In the genomic region with DNA sequence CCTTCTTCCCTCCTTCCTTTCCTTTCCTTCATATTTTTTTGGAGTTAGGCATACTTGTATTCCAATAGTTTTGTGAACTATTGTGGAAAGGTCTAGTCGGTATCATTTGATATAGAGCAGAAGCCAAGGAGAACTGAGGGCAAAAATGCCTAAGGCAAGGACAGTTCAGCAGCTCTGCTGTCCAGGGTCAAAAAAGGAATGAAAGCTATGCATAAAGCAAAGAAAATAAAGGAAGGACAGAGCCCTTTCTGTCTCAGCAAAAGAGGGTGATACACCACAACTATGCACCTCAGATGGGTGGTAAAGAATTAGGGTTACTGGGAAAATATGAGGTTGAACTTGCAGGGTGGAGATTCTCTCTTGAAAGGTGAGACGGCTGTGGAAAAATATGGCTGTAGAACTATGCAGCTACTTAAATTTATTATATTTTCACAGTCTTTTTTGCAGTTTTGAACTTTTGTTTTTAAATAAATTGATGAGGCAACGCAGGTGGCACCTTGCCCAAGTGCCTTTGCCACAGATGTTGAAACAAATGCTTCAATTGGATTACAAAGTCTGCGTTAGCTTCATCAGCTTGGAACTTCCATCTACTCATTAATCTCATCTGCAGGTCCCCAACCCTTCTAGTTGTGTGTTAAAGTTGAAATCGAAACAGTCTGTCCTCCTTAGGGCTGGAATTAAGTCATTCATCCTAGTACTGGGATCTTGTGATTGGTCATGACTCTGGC, we compare ENCODE assay signal across 18 cellular contexts. TPM values are rescaled to one million over a fixed set of nuclear protein-coding genes. Genes with fewer than 3 reads are reported as not detected.
DNase-seq lines count a peak whose midpoint lies in the region; ATAC-seq and TF ChIP-seq lines count a peak whose summit lies in the region.
"Had no signal": no experiment of that assay in that cellular context is flagged by ENCODE, and none has a peak within 500 bp of the region (broad histone marks: within the 10 kb centered on the region; RNA-seq: fewer than 3 reads in every experiment).

No MANE protein-coding gene starts in this region.

- no peak overlapping the region for H3K9ac ChIP-seq in colonic mucosa (ENCODE audit: low read depth in 2 of 2, low read length in 2 of 2)

- H3K27me3 Mint-ChIP-seq in activated CD4-positive, alpha-beta memory T cell treated with anti-CD3 and anti-CD28 coated beads for 36 hours, result peaks cover 3% of the 10 kb centered on the region

- intact Hi-C loops in Right ventricle myocardium superior (cut with DNase I) (no loop called here), colonic mucosa (cut with DNase I) (no loop called here)
- intact Hi-C loops in activated CD4-positive, alpha-beta memory T cell treated with anti-CD3 and anti-CD28 coated beads for 36 hours (cut with micrococcal nuclease), result no loop called here

- CTCF ChIA-PET in activated CD4-positive, alpha-beta memory T cell treated with anti-CD3 and anti-CD28 coated beads for 36 hours (lab: Charles Lee), result no interaction called here

- POLR2A ChIA-PET in activated CD4-positive, alpha-beta memory T cell treated with anti-CD3 and anti-CD28 coated beads for 36 hours (lab: Charles Lee), result no interaction called here

- TF ChIP-seq CTCF in right atrium auricular region (IDR thresholded peaks at IDR 0.05) (no peak), colonic mucosa (IDR thresholded peaks at IDR 0.05) (no peak)

- H3K4me3 ChIP-seq in right atrium auricular region, result no peak overlapping the region
- no peak overlapping the region for H3K4me3 ChIP-seq in colonic mucosa
- H3K4me3 ChIP-seq: GM23338 had no signal

- H3K36me3 ChIP-seq in right atrium auricular region (no peaks in the 10 kb centered on the region), colonic mucosa (no peaks in the 10 kb centered on the region)

- H3K9me3 ChIP-seq in right atrium auricular region (no peaks in the 10 kb centered on the region), colonic mucosa (no peaks in the 10 kb centered on the region)

- H3K4me1 ChIP-seq in right atrium auricular region (no peaks in the 10 kb centered on the region), colonic mucosa (no peaks in the 10 kb centered on the region)

- H3K4me3 Mint-ChIP-seq in activated CD4-positive, alpha-beta memory T cell treated with anti-CD3 and anti-CD28 coated beads for 36 hours, result no peak overlapping the region
- H3K4me3 Mint-ChIP-seq: GM23338 had no signal

- DNase-seq in Right ventricle myocardium superior (peak; percentile 37), right atrium auricular region (ENCODE audit: low spot score) (no peak), NCI-H82 treated with DMSO at 0.1 percent for 48 hours (lab: John Stamatoyannopoulos, UW; ENCODE audit: unreplicated experiment) (peak; percentile 61), fibroblast of peridontal ligament (ENCODE audit: extremely low read depth) (peak; percentile 48), colonic mucosa (no peak)
- DNase-seq in activated CD4-positive, alpha-beta memory T cell treated with anti-CD3 and anti-CD28 coated beads for 36 hours, result no peak
- DNase-seq: 8988T, C1 segment of cervical spinal cord, DMS 273 treated with DMSO at 0.1 percent for 48 hours, KG1, NCI-H1092, NCI-H146, NCI-H2081, NCI-H510A treated with DMSO at 0.1 percent for 48 hours had no signal

- no peak overlapping the region for H3K27ac Mint-ChIP-seq in activated CD4-positive, alpha-beta memory T cell treated with anti-CD3 and anti-CD28 coated beads for 36 hours

- H3K9me3 Mint-ChIP-seq in activated CD4-positive, alpha-beta memory T cell treated with anti-CD3 and anti-CD28 coated beads for 36 hours, result peaks cover 2% of the 10 kb centered on the region

- H3K4me1 Mint-ChIP-seq in activated CD4-positive, alpha-beta memory T cell treated with anti-CD3 and anti-CD28 coated beads for 36 hours (ENCODE audit: low read depth), result no peaks in the 10 kb centered on the region

- no peak overlapping the region for H3K27ac ChIP-seq in right atrium auricular region
- H3K27ac ChIP-seq in colonic mucosa, result no peak overlapping the region

- ATAC-seq in Right ventricle myocardium superior (ENCODE audit: poor library complexity) (no peak), GM18870 (IDR thresholded peaks at IDR 0.05; ENCODE audit: unreplicated experiment) (no peak), HG03378 (IDR thresholded peaks at IDR 0.05; ENCODE audit: unreplicated experiment) (no peak)
- ATAC-seq: GM23338 had no signal

- no peaks in the 10 kb centered on the region for H3K36me3 Mint-ChIP-seq in activated CD4-positive, alpha-beta memory T cell treated with anti-CD3 and anti-CD28 coated beads for 36 hours

- no peaks in the 10 kb centered on the region for H3K27me3 ChIP-seq in right atrium auricular region
- no peaks in the 10 kb centered on the region for H3K27me3 ChIP-seq in colonic mucosa

RNA-seq across cellular contexts. Expression of gene LHCGR, which starts 20.8 kb away (rescaled TPM):
- total RNA-seq in Right ventricle myocardium superior (not detected), right atrium auricular region (not detected), colonic mucosa (not detected)
- total RNA-seq in activated CD4-positive, alpha-beta memory T cell treated with anti-CD3 and anti-CD28 coated beads for 36 hours, result not detected
- total RNA-seq: Daoy had no signal

Comparison
In these comparisons a context has a peak if more than half of its experiments do, and no peak if none do; other contexts are left out.
1. DNase-seq: peak in Right ventricle myocardium superior (single experiment), NCI-H82 treated with DMSO at 0.1 percent for 48 hours (single experiment) and fibroblast of peridontal ligament (single experiment); none in right atrium auricular region (single experiment), colonic mucosa (single experiment) and activated CD4-positive, alpha-beta memory T cell treated with anti-CD3 and anti-CD28 coated beads for 36 hours (single experiment).